Comparison of ENCODE assay signal across 12 cellular contexts in the genomic region with DNA sequence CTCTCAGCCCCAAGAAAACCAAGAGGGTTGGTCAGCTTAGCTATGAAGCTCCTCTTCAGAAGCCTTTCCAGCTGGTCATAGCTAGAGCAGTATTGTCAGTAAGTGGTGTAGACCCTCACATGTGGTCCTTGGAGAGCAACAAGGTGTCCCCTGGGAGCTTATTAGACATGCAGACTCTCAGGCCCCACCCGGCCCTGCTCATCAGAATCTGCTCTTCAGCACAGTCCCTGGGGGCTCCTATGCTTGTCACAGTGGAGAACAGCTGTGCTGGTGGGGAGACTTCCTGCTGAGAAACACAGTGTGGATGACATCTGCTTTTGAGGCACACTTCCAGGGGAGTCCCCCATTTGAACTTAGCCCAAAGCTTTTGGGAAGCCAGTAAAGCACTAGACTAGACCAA.
A peak's percentile ranks its signal among the peaks of the same experiment; 100 is the strongest.
DNase-seq lines count a peak whose midpoint lies in the region; ATAC-seq and TF ChIP-seq lines count a peak whose summit lies in the region.
"Had no signal": no experiment of that assay in that cellular context is flagged by ENCODE, and none has a peak within 500 bp of the region (broad histone marks: within the 10 kb centered on the region; RNA-seq: fewer than 3 reads in every experiment).

No MANE protein-coding gene starts in this region.

- H3K27ac ChIP-seq in coronary artery = no peak overlapping the region
- H3K27ac ChIP-seq: thoracic aorta had no signal

- TF ChIP-seq CTCF in coronary artery (IDR thresholded peaks at IDR 0.05) = no peak

- DNase-seq in D341Med (ENCODE audit: low spot score) (peak; percentile 73), NCI-H1694 treated with DMSO at 0.1 percent for 48 hours (lab: John Stamatoyannopoulos, UW) (peak; percentile 26), coronary artery (ENCODE audit: low spot score) (no peak), NCI-H128 (lab: John Stamatoyannopoulos, UW; ENCODE audit: unreplicated experiment) (no peak), DMS79 treated with DMSO at 0.1 percent for 48 hours (lab: John Stamatoyannopoulos, UW) (no peak)
- DNase-seq in stimulated activated naive CD4-positive, alpha-beta T cell treated with Interleukin-2 at 50 U/mL for 16 hours (lab: John Stamatoyannopoulos, UW) = no peak
- DNase-seq: activated effector memory CD4-positive, alpha-beta T cell treated with Interleukin-2 at 50 U/mL for 16 hours; CD4-positive, alpha-beta T cell; small intestine had no signal

- ATAC-seq in GM19324 (IDR thresholded peaks at IDR 0.05; ENCODE audit: low FRiP score, unreplicated experiment) (peak; percentile 82), HG02943 (IDR thresholded peaks at IDR 0.05; ENCODE audit: low read depth, unreplicated experiment) (peak; percentile 70)

- no peak overlapping the region for H3K4me3 ChIP-seq in coronary artery
- H3K4me3 ChIP-seq: thoracic aorta had no signal

Comparison
In these comparisons a context has a peak if more than half of its experiments do, and no peak if none do; other contexts are left out.
1. DNase-seq: peak in D341Med (single experiment) and NCI-H1694 treated with DMSO at 0.1 percent for 48 hours (single experiment); none in stimulated activated naive CD4-positive, alpha-beta T cell treated with Interleukin-2 at 50 U/mL for 16 hours (single experiment), coronary artery (single experiment), NCI-H128 (single experiment) and DMS79 treated with DMSO at 0.1 percent for 48 hours (single experiment).